30 cellular contexts compared by ENCODE assay signal in genomic region chr1:3429320-3429719, GRCh38. TPM values are rescaled to one million over a fixed set of nuclear protein-coding genes. Genes with fewer than 3 reads are reported as not detected.
DNase-seq lines count a peak whose midpoint lies in the region; ATAC-seq, FAIRE-seq and TF ChIP-seq lines count a peak whose summit lies in the region.
"Had no signal": no experiment of that assay in that cellular context is flagged by ENCODE, and none has a peak within 500 bp of the region (broad histone marks: within the 10 kb centered on the region; RNA-seq: fewer than 3 reads in every experiment).

No MANE protein-coding gene starts in this region.

- no peak overlapping the region for H3K4me3 Mint-ChIP-seq in chondrocyte (ENCODE audit: unreplicated experiment)
- H3K4me3 Mint-ChIP-seq: CD14-positive monocyte; CD4-positive, alpha-beta memory T cell; CD4-positive, CD25-positive, alpha-beta regulatory T cell; CD8-positive, alpha-beta memory T cell had no signal

- H3K4me2 ChIP-seq in HepG2 (ENCODE audit: low read depth, low read length) (no peak overlapping the region), neuronal stem cell (ENCODE audit: insufficient read depth, low read length, poor library complexity, severe bottlenecking) (no peak overlapping the region)
- H3K4me2 ChIP-seq: BLaER1 had no signal

- H3K27me3 ChIP-seq in HepG2 (ENCODE audit: control insufficient read depth in 1 of 2, insufficient read depth in 2 of 2, low read length in 2 of 2) (peaks cover 7 to 17% of the 10 kb centered on the region in 2 experiments; a peak in 4 of 5 replicates), right lobe of liver (no peaks in the 10 kb centered on the region), neuronal stem cell (ENCODE audit: control insufficient read depth in 3 of 3, insufficient read depth in 3 of 3, low read depth in 1 of 3, low read length in 3 of 3) (peaks cover 0 to 46% (median 0%) of the 10 kb centered on the region in 3 experiments)
- H3K27me3 ChIP-seq: BE2C had no signal

- no peak overlapping the region for H3K4me3 ChIP-seq in HepG2 (replicated peaks in 1 of 3; ENCODE audit: insufficient read depth in 1 of 3, low read depth in 2 of 3, low read length in 3 of 3)
- no peak overlapping the region for H3K4me3 ChIP-seq in right lobe of liver
- H3K4me3 ChIP-seq in neuronal stem cell (ENCODE audit: low read length in 2 of 2) = no peak overlapping the region
- H3K4me3 ChIP-seq: BLaER1, GM12878 had no signal

- H4K8ac ChIP-seq in neuronal stem cell (ENCODE audit: low read depth, low read length) = no peak overlapping the region

- TF ChIP-seq CTCF in HepG2 (CRISPR knock-in tag; IDR thresholded peaks at IDR 0.05) (no peak), right lobe of liver (IDR thresholded peaks at IDR 0.05) (no peak), chondrocyte (IDR thresholded peaks at IDR 0.05) (no peak)

- no peaks in the 10 kb centered on the region for H3K9me3 ChIP-seq in HepG2 (ENCODE audit: low read length)
- no peaks in the 10 kb centered on the region for H3K9me3 ChIP-seq in right lobe of liver
- peaks cover 0 to 4% of the 10 kb centered on the region in 2 donors for H3K9me3 ChIP-seq in neuronal stem cell (replicated peaks in 1 of 2; ENCODE audit: control insufficient read depth in 2 of 2, insufficient read depth in 1 of 2, low read depth in 1 of 2, low read length in 2 of 2)
- H3K9me3 ChIP-seq: BE2C, BLaER1 had no signal

- no peak for DNase-seq in HepG2 (ENCODE audit: low spot score)
- no peak for DNase-seq in right lobe of liver
- DNase-seq in chondrocyte (ENCODE audit: low spot score) = peak; percentile 87
- no peak for DNase-seq in neuronal stem cell (ENCODE audit: low spot score)
- DNase-seq in middle frontal gyrus (ENCODE audit: extremely low spot score, low spot score) = no peak
- no peak for DNase-seq in SHP77 treated with DMSO at 0.1 percent for 48 hours (lab: John Stamatoyannopoulos, UW)
- DNase-seq: 8988T; ACHN; BE2C; C1 segment of cervical spinal cord; CD4-positive, alpha-beta memory T cell; CD4-positive, CD25-positive, alpha-beta regulatory T cell; COR-L47; DMS 273 treated with DMSO at 0.1 percent for 48 hours; DMS153; DMS53; DMS79; DND-41; EL; GDM1 had no signal

- H3K79me2 ChIP-seq in HepG2 (ENCODE audit: insufficient read depth, low read length) = no peaks in the 10 kb centered on the region

- no peak overlapping the region for H2AFZ ChIP-seq in HepG2 (ENCODE audit: low read length)
- H2AFZ ChIP-seq in neuronal stem cell (ENCODE audit: low read length) = no peak overlapping the region

- H3K23ac ChIP-seq in neuronal stem cell (ENCODE audit: low read depth, low read length, poor library complexity) = no peak overlapping the region

- no peak overlapping the region for H2BK120ac ChIP-seq in neuronal stem cell (ENCODE audit: low read depth, low read length)

- intact Hi-C loops in HepG2 (cut with micrococcal nuclease; ENCODE audit: unreplicated experiment) (loop anchor here (10.0 kb wide), 1 partner anchor 555 kb away; no protein-coding TSS in a partner anchor), right lobe of liver (cut with DNase I) (loop anchor here in 1 of 2 donors (10.0 kb wide), 1 partner anchor 605 kb away; no protein-coding TSS in a partner anchor)

- H3K9ac ChIP-seq in HepG2 (ENCODE audit: insufficient read depth, low read depth, low read length) (no peak overlapping the region), neuronal stem cell (ENCODE audit: low read depth, low read length, poor library complexity) (no peak overlapping the region)
- H3K9ac ChIP-seq: BLaER1 had no signal

- H3K18ac ChIP-seq in neuronal stem cell (ENCODE audit: low read length) = no peak overlapping the region

- no peaks in the 10 kb centered on the region for H4K20me1 ChIP-seq in HepG2 (ENCODE audit: insufficient read depth, low read length)

- 50% methylated on average over 4 of the region's 13 CpGs for WGBS in HepG2 (ENCODE audit: low lambda C conversion rate)
- 90% methylated on average over 3 of the region's 13 CpGs for WGBS in right lobe of liver (ENCODE audit: insufficient coverage, low coverage, low lambda C conversion rate, missing lambda C conversion rate)
- no CpG with 5 or more reads among the region's 13 CpGs for WGBS in neuronal stem cell (ENCODE audit: extremely low coverage in 2 of 2, insufficient read length in 2 of 2, insufficient replicate concordance in 1 of 2), 2 donors

- in situ Hi-C loops in HepG2 (cut with HindIII; ENCODE audit: extremely low pct_ligation_motif_present, low pct_unique_long_range_greater_than_20kb) = no loop called here

- no peak overlapping the region for H4K91ac ChIP-seq in neuronal stem cell (ENCODE audit: low read depth, low read length, poor library complexity)

- no peak overlapping the region for H3K4ac ChIP-seq in neuronal stem cell (ENCODE audit: low read length)

- H3K36me3 Mint-ChIP-seq in chondrocyte (ENCODE audit: low read depth) = peaks cover 15% of the 10 kb centered on the region
- H3K36me3 Mint-ChIP-seq: CD14-positive monocyte; CD4-positive, alpha-beta memory T cell; CD4-positive, CD25-positive, alpha-beta regulatory T cell; CD8-positive, alpha-beta memory T cell had no signal

- no peaks in the 10 kb centered on the region for H3K36me3 ChIP-seq in HepG2 (replicated peaks in 1 of 2; ENCODE audit: control insufficient read depth in 1 of 2, insufficient read depth in 2 of 2, low read length in 2 of 2)
- no peaks in the 10 kb centered on the region for H3K36me3 ChIP-seq in right lobe of liver
- H3K36me3 ChIP-seq in neuronal stem cell (replicated peaks in 1 of 2; ENCODE audit: control insufficient read depth in 2 of 2, insufficient read depth in 2 of 2, low read length in 2 of 2) = peaks cover 0 to 8% of the 10 kb centered on the region in 2 donors
- H3K36me3 ChIP-seq: BE2C, BLaER1 had no signal

- H3K9me3 Mint-ChIP-seq in chondrocyte (ENCODE audit: low read depth) = no peaks in the 10 kb centered on the region
- H3K9me3 Mint-ChIP-seq: CD4-positive, alpha-beta memory T cell; CD4-positive, CD25-positive, alpha-beta regulatory T cell; CD8-positive, alpha-beta memory T cell had no signal

- H3K4me1 Mint-ChIP-seq in chondrocyte (ENCODE audit: low read depth) = peaks cover 3% of the 10 kb centered on the region
- H3K4me1 Mint-ChIP-seq: CD14-positive monocyte; CD4-positive, alpha-beta memory T cell; CD4-positive, CD25-positive, alpha-beta regulatory T cell; CD8-positive, alpha-beta memory T cell had no signal

- no peak overlapping the region for H2BK12ac ChIP-seq in neuronal stem cell (ENCODE audit: low read length)

- no peak overlapping the region for H2BK5ac ChIP-seq in neuronal stem cell (ENCODE audit: low read length)

- BruUV-seq in HepG2 (replicated peaks; lab: Mats Ljungman, UMichigan) = no TSS peak

- H3K79me1 ChIP-seq in neuronal stem cell (ENCODE audit: low read depth, low read length) = peaks cover 4% of the 10 kb centered on the region

- FAIRE-seq in HepG2 (lab: Jason Lieb, UNC) = no peak
- FAIRE-seq: A204.1, GM12878, GM12892, GM18507, GM19239 had no signal

- H3K27ac ChIP-seq in HepG2 (ENCODE audit: extremely low read length, insufficient read depth, low read length) = no peak overlapping the region
- H3K27ac ChIP-seq in right lobe of liver = no peak overlapping the region
- H3K27ac ChIP-seq in neuronal stem cell (replicated peaks; ENCODE audit: low read length) = no peak overlapping the region
- H3K27ac ChIP-seq: BLaER1 had no signal

- TF ChIP-seq RAD21 in HepG2 (CRISPR knock-in tag; IDR thresholded peaks at IDR 0.05) = no peak

- no peak for TF ChIP-seq EP300 in HepG2 (IDR thresholded peaks at IDR 0.05; ENCODE audit: low read depth in 2 of 2, low read length in 2 of 2)
- TF ChIP-seq EP300 in HepG2 (CRISPR knock-in tag; IDR thresholded peaks at IDR 0.05; ENCODE audit: borderline replicate concordance) = no peak

- H3K27me3 Mint-ChIP-seq in chondrocyte (ENCODE audit: low read depth) = no peaks in the 10 kb centered on the region
- H3K27me3 Mint-ChIP-seq: CD4-positive, CD25-positive, alpha-beta regulatory T cell; CD8-positive, alpha-beta memory T cell had no signal

- H2BK15ac ChIP-seq in neuronal stem cell (ENCODE audit: low read length) = no peak overlapping the region

- H3K27ac Mint-ChIP-seq in chondrocyte (ENCODE audit: unreplicated experiment) = no peak overlapping the region
- H3K27ac Mint-ChIP-seq: CD14-positive monocyte; CD4-positive, alpha-beta memory T cell had no signal

- H3K14ac ChIP-seq in neuronal stem cell (ENCODE audit: low read length) = peak overlapping the region; percentile 82

- POLR2A ChIA-PET in HepG2 (lab: Yijun Ruan, JAX) = no interaction called here

- CTCF ChIA-PET in HepG2 (lab: Yijun Ruan, JAX; ENCODE audit: low intra/inter-chr PET ratio, low total read pairs) = no interaction called here

- TF ChIP-seq POLR2A in HepG2 (IDR thresholded peaks at IDR 0.05; ENCODE audit: insufficient read depth in 1 of 2, low read depth in 2 of 2, low read length in 2 of 2) (no peak), right lobe of liver (IDR thresholded peaks at IDR 0.05) (no peak)

- no peak overlapping the region for H2AK5ac ChIP-seq in neuronal stem cell (ENCODE audit: low read depth, low read length)

- H3K4me1 ChIP-seq in HepG2 (ENCODE audit: insufficient read depth, low read length) (peaks cover 14% of the 10 kb centered on the region), right lobe of liver (no peaks in the 10 kb centered on the region), neuronal stem cell (ENCODE audit: control insufficient read depth in 2 of 2, insufficient read depth in 1 of 2, low read depth in 1 of 2, low read length in 2 of 2) (peaks cover 0 to 6% of the 10 kb centered on the region in 2 donors)
- H3K4me1 ChIP-seq: BE2C had no signal

- ATAC-seq in HepG2 (no peak), right lobe of liver (no peak), GM19452 (IDR thresholded peaks at IDR 0.05; ENCODE audit: unreplicated experiment) (no peak)
- ATAC-seq: GM12878 had no signal

RNA-seq across cellular contexts. Expression of gene ARHGEF16, which starts 25.1 kb away (rescaled TPM):
- total RNA-seq in HepG2 (2016; rRNA removed; fragmentation: Illumina TruSeq; extraction: Trizol) (15.9 and 20.3 TPM in 2 replicates), right lobe of liver (10 to 100 TPM in 2 of 6 experiments, 1 to 10 TPM in 4; 2.1 to 16.3 (median 7.5) TPM), chondrocyte (1.1 to 4.1 TPM (median 2.0 TPM) in 3 replicates)
- total RNA-seq in HepG2 (2016; cell fraction: cytosol; rRNA removed; fragmentation: Illumina TruSeq; extraction: Trizol; ENCODE audit: low read depth) = 6.0 and 6.6 TPM in 2 replicates
- total RNA-seq in HepG2 (2016; cell fraction: insoluble cytoplasmic fraction; rRNA removed; fragmentation: Illumina TruSeq; extraction: Trizol) = 14.5 and 24.2 TPM in 2 replicates
- 7.4 and 7.6 TPM in 2 replicates for total RNA-seq in HepG2 (2016; cell fraction: membrane; rRNA removed; fragmentation: Illumina TruSeq; extraction: Trizol)
- 21.4 and 22.0 TPM in 2 replicates for total RNA-seq in HepG2 (2016; cell fraction: nucleus; rRNA removed; fragmentation: Illumina TruSeq; extraction: Trizol)
- polyA plus RNA-seq in HepG2 (2011; rRNA removed) = 39.9 and 59.7 TPM in 2 replicates
- polyA plus RNA-seq in HepG2 (2011; cell fraction: cytosol; rRNA removed) = 23.3 and 35.8 TPM in 2 replicates
- 382 and 454 TPM in 2 replicates for polyA plus RNA-seq in HepG2 (2011; cell fraction: nucleus; rRNA removed)
- 19.7 and 28.0 TPM in 2 replicates for polyA plus RNA-seq in HepG2 (2012)
- polyA plus RNA-seq in HepG2 (2016; cell fraction: cytosol; fragmentation: Illumina TruSeq; extraction: Trizol; ENCODE audit: low read depth) = 2.5 and 2.8 TPM in 2 replicates
- 12.5 and 17.8 TPM in 2 replicates for polyA plus RNA-seq in HepG2 (2016; cell fraction: insoluble cytoplasmic fraction; fragmentation: Illumina TruSeq; extraction: Trizol; ENCODE audit: low read depth)
- polyA plus RNA-seq in HepG2 (2016; cell fraction: membrane; fragmentation: Illumina TruSeq; extraction: Trizol; ENCODE audit: low read depth) = 4.2 and 4.8 TPM in 2 replicates
- polyA plus RNA-seq in HepG2 (2016; cell fraction: nucleus; fragmentation: Illumina TruSeq; extraction: Trizol; ENCODE audit: insufficient read depth, low read depth) = 58.7 and 59.2 TPM in 2 replicates
- polyA minus RNA-seq in HepG2 (2011; rRNA and poly(A)+ RNA removed; ENCODE audit: low replicate concordance) = 30.5 and 69.1 TPM in 2 replicates
- polyA minus RNA-seq in HepG2 (2011; cell fraction: cytosol; rRNA and poly(A)+ RNA removed) = 13.4 and 17.4 TPM in 2 replicates
- 38.4 and 41.6 TPM in 2 replicates for polyA minus RNA-seq in HepG2 (2011; cell fraction: nucleus; rRNA and poly(A)+ RNA removed)
- polyA plus RNA-seq in neuronal stem cell (2013, experiment 1 of 2) = 1.5 TPM
- 1.4 TPM for polyA plus RNA-seq in neuronal stem cell (2013, experiment 2 of 2)
- total RNA-seq: CD4-positive, CD25-positive, alpha-beta regulatory T cell; CD8-positive, alpha-beta memory T cell; GM12878 had no signal
- polyA plus RNA-seq: AG04450; CD14-positive monocyte; CD4-positive, CD25-positive, alpha-beta regulatory T cell; GM12878 had no signal
